Comparison of ENCODE assay signal across 17 cellular contexts in the genomic region with DNA sequence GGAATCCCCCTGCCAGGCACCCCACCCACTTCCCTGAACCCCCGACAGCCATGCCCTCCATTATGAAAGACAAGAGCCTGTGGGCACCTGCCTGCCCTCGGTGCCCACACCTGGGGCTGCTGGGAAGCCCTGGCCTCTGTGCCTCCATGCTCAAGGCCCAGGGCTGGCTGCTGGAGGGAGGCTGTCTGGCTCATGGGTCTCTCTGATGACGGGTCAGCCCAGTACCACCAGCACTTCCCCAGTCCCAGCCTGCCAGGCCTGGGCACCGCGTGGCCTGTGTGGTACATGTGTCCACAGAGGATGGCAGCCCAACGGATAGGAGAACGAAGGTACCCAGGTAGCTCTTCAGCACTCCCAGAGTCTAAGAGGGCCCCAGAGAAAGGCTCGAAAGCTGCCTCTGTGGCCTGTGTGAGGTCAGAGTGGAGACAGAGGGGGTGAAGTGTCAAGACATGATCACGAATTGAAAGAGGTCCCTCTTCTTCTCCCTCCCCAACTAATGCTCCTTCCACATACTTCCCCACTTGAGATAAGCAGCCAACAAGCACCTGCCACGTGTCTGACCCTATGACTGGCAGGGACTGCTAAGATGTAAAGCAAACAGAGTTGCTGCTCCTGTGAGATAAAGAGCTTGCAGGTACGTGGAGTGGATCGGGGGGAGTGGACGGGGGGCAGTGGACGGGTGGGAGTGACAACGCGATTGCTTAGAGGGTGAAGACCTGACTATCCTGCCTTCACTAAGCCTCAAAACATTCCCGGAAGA.
"Had no signal": no experiment of that assay in that cellular context is flagged by ENCODE, and none has a peak within 500 bp of the region (broad histone marks: within the 10 kb centered on the region; RNA-seq: fewer than 3 reads in every experiment).

No MANE protein-coding gene starts in this region.

- H3K4me3 ChIP-seq: adrenal gland, heart left ventricle, lung, prostate gland had no signal

- H3K9me3 ChIP-seq: adrenal gland, heart left ventricle, prostate gland had no signal

- H3K27ac ChIP-seq: prostate gland, WERI-Rb-1 had no signal

- H3K27me3 ChIP-seq: adrenal gland, heart left ventricle had no signal

- DNase-seq: activated CD4-positive, alpha-beta T cell treated with anti-CD3 and anti-CD28 coated beads, Interleukin-2, amount 50 U/mL, for 1 hour; activated CD4-positive, CD25-positive, alpha-beta regulatory T cell treated with anti-CD3 and anti-CD28 coated beads, Interleukin-2, amount 50 U/mL, for 72 hours; activated gamma-delta T cell treated with Interleukin-2 at 50 U/mL for 16 hours; activated T-cell treated with anti-CD3 and anti-CD28 coated beads, Interleukin-2, amount 50 U/mL, for 1 hour; adrenal gland; cortex of kidney; endodermal cell; heart left ventricle; islet precursor cell; left colon; naive thymus-derived CD8-positive, alpha-beta T cell; stimulated activated CD4-positive, alpha-beta T cell treated with anti-CD3 and anti-CD28 coated beads, Interleukin-1b, Interleukin-23, amount 100 ng/mL, for 48 hours; trophoblast cell; WERI-Rb-1 had no signal

- H3K4me1 ChIP-seq: adrenal gland, prostate gland had no signal

- ATAC-seq: heart left ventricle; left colon; naive thymus-derived CD8-positive, alpha-beta T cell; SK-N-SH treated with all-trans-retinoic acid at 6 μM for 48 hours had no signal

- H3K36me3 ChIP-seq: adrenal gland, prostate gland, WERI-Rb-1 had no signal
